In genomic region chrX:17547658-17548057, GRCh38 we compare ENCODE assay signal across 8 cellular contexts.
DNase-seq lines count a peak whose midpoint lies in the region; ATAC-seq, FAIRE-seq and TF ChIP-seq lines count a peak whose summit lies in the region.

No MANE protein-coding gene starts in this region.

- peaks cover 14% of the 10 kb centered on the region for H3K4me1 ChIP-seq in GM23338 (ENCODE audit: insufficient read depth)

- no peak for FAIRE-seq in GM19239 (lab: Jason Lieb, UNC)

- H3K27me3 ChIP-seq in GM23338 (ENCODE audit: insufficient read depth) = no peaks in the 10 kb centered on the region

- H3K36me3 Mint-ChIP-seq in GM23338 (ENCODE audit: low read depth) = no peaks in the 10 kb centered on the region

- ATAC-seq in GM23338 = no peak

- H3K4me3 Mint-ChIP-seq in GM23338 = no peak overlapping the region

- peaks cover 3% of the 10 kb centered on the region for H3K27me3 Mint-ChIP-seq in GM23338 (ENCODE audit: insufficient read depth, low read depth, poor library complexity)

- no peak overlapping the region for H3K4me3 ChIP-seq in GM23338
- H3K4me3 ChIP-seq in skeletal muscle cell (ENCODE audit: low read depth, low read length) = no peak overlapping the region

- no peaks in the 10 kb centered on the region for H4K20me1 ChIP-seq in GM23338 (replicated peaks; ENCODE audit: insufficient read depth)

- peak overlapping the region; percentile 38; the same call in 1 of the 2 replicates for H3K4me2 ChIP-seq in GM23338

- H3K79me2 ChIP-seq in GM23338 (replicated peaks; ENCODE audit: insufficient read depth) = no peaks in the 10 kb centered on the region

- H3K27ac Mint-ChIP-seq in GM23338 = peak overlapping the region; percentile 48

- TF ChIP-seq CTCF in GM23338 (conservative IDR thresholded peaks at IDR 0.05; ENCODE audit: low read depth in 2 of 2) = no peak

- H3K4me1 Mint-ChIP-seq in GM23338 = peaks cover 56% of the 10 kb centered on the region

- H3K27ac ChIP-seq in GM23338 (ENCODE audit: low read depth) = no peak overlapping the region

- H3K36me3 ChIP-seq in GM23338 (ENCODE audit: insufficient read depth) = no peaks in the 10 kb centered on the region

- H2AFZ ChIP-seq in GM23338 = no peak overlapping the region

- no peaks in the 10 kb centered on the region for H3F3A ChIP-seq in GM23338 (replicated peaks; ENCODE audit: low read depth)

- no peaks in the 10 kb centered on the region for H3K9me2 ChIP-seq in GM23338 (ENCODE audit: insufficient read depth)

- DNase-seq in GM04503 (ENCODE audit: low read depth) (peak; percentile 31), GM23338 (ENCODE audit: low spot score) (no peak), M059J (ENCODE audit: low read depth) (peak; percentile 94), dermis blood vessel endothelial cell (peak; percentile 86), skeletal muscle cell (ENCODE audit: low read depth) (peak; percentile 72), OCI-M2 (lab: John Stamatoyannopoulos, UW; ENCODE audit: unreplicated experiment) (no peak), Ammon's horn (ENCODE audit: low spot score) (no peak), GM19239 (ENCODE audit: insufficient read length, low spot score) (no peak)

- no peaks in the 10 kb centered on the region for H3K9me3 Mint-ChIP-seq in GM23338

TF ChIP-seq in GM23338, 12 proteins besides CTCF, POLR2A, EP300 and RAD21:
- TF ChIP-seq POLR2AphosphoS5 (IDR thresholded peaks at IDR 0.05; ENCODE audit: low read depth) (no peak), REST (IDR thresholded peaks at IDR 0.05; ENCODE audit: unreplicated experiment) (no peak)

Comparison
In these comparisons a context has a peak if more than half of its experiments do, and no peak if none do; other contexts are left out.
1. DNase-seq: peak in GM04503 (single experiment), M059J (single experiment), dermis blood vessel endothelial cell (single experiment) and skeletal muscle cell (single experiment); none in GM23338 (single experiment), OCI-M2 (single experiment), Ammon's horn (single experiment) and GM19239 (single experiment).